In the genomic region with DNA sequence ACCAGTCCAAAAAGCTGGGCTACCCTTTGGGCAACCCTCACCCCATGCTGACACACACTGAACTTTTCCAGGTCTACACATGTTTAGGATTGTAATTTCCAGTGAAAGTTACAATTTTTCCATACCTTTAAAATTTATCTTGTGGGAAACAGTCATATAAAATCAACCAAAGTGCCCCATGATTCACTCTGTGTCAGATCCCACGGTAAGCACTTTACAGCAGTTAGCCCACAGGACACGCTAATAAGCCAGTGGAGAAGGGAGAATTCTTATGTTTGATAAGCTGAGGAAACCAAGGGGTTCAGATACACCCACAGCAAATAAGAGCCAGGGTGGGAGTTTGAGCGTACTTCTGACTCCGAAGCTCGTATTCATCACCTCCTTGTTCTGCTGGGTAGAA, we compare ENCODE assay signal across 25 cellular contexts.
"Had no signal": no experiment of that assay in that cellular context is flagged by ENCODE, and none has a peak within 500 bp of the region (broad histone marks: within the 10 kb centered on the region; RNA-seq: fewer than 3 reads in every experiment).

No MANE protein-coding gene starts in this region.

- ATAC-seq: activated CD4-positive, CD25-positive, alpha-beta regulatory T cell treated with anti-CD3 and anti-CD28 coated beads, Interleukin-2, amount 50 U/mL, for 24 hours; activated CD8-positive, alpha-beta memory T cell treated with anti-CD3 and anti-CD28 coated beads, Interleukin-2, amount 10 ng/mL, durations not matched to agents 7 days and 5 days; activated CD8-positive, alpha-beta T cell treated with anti-CD3 and anti-CD28 coated beads, Interleukin-2, amount 10 ng/mL, durations not matched to agents 7 days and 5 days; activated naive CD4-positive, alpha-beta T cell treated with anti-CD3 and anti-CD28 coated beads, Interleukin-2, amount 50 U/mL, for 72 hours; activated naive CD8-positive, alpha-beta T cell treated with anti-CD3 and anti-CD28 coated beads, Interleukin-2, amount 50 U/mL, for 24 hours had no signal

- H3K4me1 ChIP-seq: Peyer's patch had no signal

- H3K36me3 Mint-ChIP-seq: activated CD8-positive, alpha-beta memory T cell treated with anti-CD3 and anti-CD28 coated beads, Interleukin-2, amount 10 ng/mL, durations not matched to agents 7 days and 5 days; activated naive CD4-positive, alpha-beta T cell treated with anti-CD3 and anti-CD28 coated beads, Interleukin-2, amount 50 U/mL, for 72 hours had no signal

- H3K27ac Mint-ChIP-seq: activated CD8-positive, alpha-beta memory T cell treated with anti-CD3 and anti-CD28 coated beads, Interleukin-2, amount 10 ng/mL, durations not matched to agents 7 days and 5 days; activated CD8-positive, alpha-beta T cell treated with anti-CD3 and anti-CD28 coated beads, Interleukin-2, amount 10 ng/mL, durations not matched to agents 7 days and 5 days; activated naive CD4-positive, alpha-beta T cell treated with anti-CD3 and anti-CD28 coated beads, Interleukin-2, amount 50 U/mL, for 72 hours; activated naive CD8-positive, alpha-beta T cell treated with anti-CD3 and anti-CD28 coated beads, Interleukin-2, amount 50 U/mL, for 24 hours; activated T-cell treated with anti-CD3 and anti-CD28 coated beads, Interleukin-2, amount 50 U/mL, for 24 hours; T-helper 1 cell treated with Interleukin-12 subunit alpha and Interleukin-12 subunit beta and Interleukin-4 antibody, amounts not matched to agents 30 μg/mL and 1 μg/mL, for 36 hours had no signal

- DNase-seq: activated CD4-positive, alpha-beta T cell treated with anti-CD3 and anti-CD28 coated beads for 4 hours; activated CD4-positive, alpha-beta T cell treated with anti-CD3 and anti-CD28 coated beads, Interleukin-2, amount 50 U/mL, for 4 hours; activated CD8-positive, alpha-beta memory T cell treated with anti-CD3 and anti-CD28 coated beads, Interleukin-2, amount 10 ng/mL, durations not matched to agents 7 days and 5 days; activated CD8-positive, alpha-beta T cell treated with anti-CD3 and anti-CD28 coated beads, Interleukin-2, amount 10 ng/mL, durations not matched to agents 7 days and 5 days; activated effector memory CD4-positive, alpha-beta T cell treated with anti-CD3 and anti-CD28 coated beads, Interleukin-2, amount 50 U/mL, for 16 hours; activated naive CD4-positive, alpha-beta T cell treated with Interleukin-2 at 50 U/mL for 16 hours; activated naive CD8-positive, alpha-beta T cell treated with anti-CD3 and anti-CD28 coated beads, Interleukin-2, amount 50 U/mL, for 24 hours; activated T-cell treated with anti-CD3 and anti-CD28 coated beads, Interleukin-2, amount 50 U/mL, for 24 hours; amygdala; brain microvascular endothelial cell; cerebellar nuclear complex; MM.1S; NCI-H1105; NCI-H1436; NCI-H1694 treated with DMSO at 0.1 percent for 48 hours; NCI-H2029 treated with DMSO at 0.1 percent for 48 hours; NCI-H510A treated with DMSO at 0.1 percent for 48 hours; NCI-H69; NK-92 treated with Interleukin-12 subunit alpha and Interleukin-12 subunit beta, amount 100 ng/mL, for 24 hours; OCI-M1; Peyer's patch; SHP77 treated with DMSO at 0.1 percent for 48 hours had no signal

- H3K27me3 ChIP-seq: brain microvascular endothelial cell, Peyer's patch had no signal

- H3K27me3 Mint-ChIP-seq: activated naive CD8-positive, alpha-beta T cell treated with anti-CD3 and anti-CD28 coated beads, Interleukin-2, amount 50 U/mL, for 24 hours; activated T-cell treated with anti-CD3 and anti-CD28 coated beads, Interleukin-2, amount 50 U/mL, for 24 hours had no signal

- H3K4me3 Mint-ChIP-seq: activated CD8-positive, alpha-beta memory T cell treated with anti-CD3 and anti-CD28 coated beads, Interleukin-2, amount 10 ng/mL, durations not matched to agents 7 days and 5 days; activated CD8-positive, alpha-beta T cell treated with anti-CD3 and anti-CD28 coated beads, Interleukin-2, amount 10 ng/mL, durations not matched to agents 7 days and 5 days; activated naive CD8-positive, alpha-beta T cell treated with anti-CD3 and anti-CD28 coated beads, Interleukin-2, amount 50 U/mL, for 24 hours; activated T-cell treated with anti-CD3 and anti-CD28 coated beads, Interleukin-2, amount 50 U/mL, for 24 hours; T-helper 1 cell treated with Interleukin-12 subunit alpha and Interleukin-12 subunit beta and Interleukin-4 antibody, amounts not matched to agents 30 μg/mL and 1 μg/mL, for 36 hours had no signal

- H3K9me3 Mint-ChIP-seq: activated naive CD4-positive, alpha-beta T cell treated with anti-CD3 and anti-CD28 coated beads, Interleukin-2, amount 50 U/mL, for 72 hours; activated naive CD8-positive, alpha-beta T cell treated with anti-CD3 and anti-CD28 coated beads, Interleukin-2, amount 50 U/mL, for 24 hours; activated T-cell treated with anti-CD3 and anti-CD28 coated beads, Interleukin-2, amount 50 U/mL, for 24 hours; T-helper 1 cell treated with Interleukin-12 subunit alpha and Interleukin-12 subunit beta and Interleukin-4 antibody, amounts not matched to agents 30 μg/mL and 1 μg/mL, for 36 hours had no signal

- H3K4me1 Mint-ChIP-seq: activated naive CD8-positive, alpha-beta T cell treated with anti-CD3 and anti-CD28 coated beads, Interleukin-2, amount 50 U/mL, for 24 hours had no signal

- H3K36me3 ChIP-seq: brain microvascular endothelial cell, Peyer's patch had no signal

- H3K9me3 ChIP-seq: Peyer's patch had no signal

- H3K4me3 ChIP-seq: Peyer's patch had no signal

- H3K27ac ChIP-seq: brain microvascular endothelial cell, Peyer's patch had no signal
